ENCODE assay signal across 8 cellular contexts in the genomic region with DNA sequence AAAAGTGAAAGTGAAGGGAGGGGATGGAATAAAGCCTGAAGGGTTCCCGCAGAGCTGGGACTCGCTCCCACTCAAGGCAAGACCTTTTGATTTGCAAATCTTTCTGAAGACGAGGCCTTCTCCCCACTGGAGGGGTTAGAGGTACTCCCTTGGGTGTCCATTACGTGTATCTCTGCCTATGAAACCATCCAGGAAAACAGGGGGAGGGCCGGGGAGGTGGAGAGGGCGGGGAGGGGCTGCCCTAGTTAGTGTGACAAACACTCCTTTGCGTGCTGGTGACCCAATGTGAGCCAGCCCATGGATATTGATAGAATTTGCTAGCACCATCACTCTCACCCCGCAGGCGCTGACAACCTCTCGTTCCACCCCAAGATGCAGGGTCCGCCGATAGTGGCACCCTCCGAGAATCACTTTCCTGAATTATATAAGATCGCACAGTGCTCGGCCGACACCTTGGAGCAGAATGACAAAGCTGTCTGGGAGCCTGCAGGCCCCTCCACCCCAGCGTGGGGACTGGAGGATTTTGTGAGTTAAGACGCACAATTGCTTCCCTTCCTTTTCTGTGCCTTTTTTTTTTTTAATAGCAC.
DNase-seq lines count a peak whose midpoint lies in the region; ATAC-seq and TF ChIP-seq lines count a peak whose summit lies in the region.

No MANE protein-coding gene starts in this region.

- H3K9me3 Mint-ChIP-seq in naive thymus-derived CD8-positive, alpha-beta T cell: no peaks in the 10 kb centered on the region

- H3K4me3 Mint-ChIP-seq in naive thymus-derived CD8-positive, alpha-beta T cell: peak overlapping the region; percentile 85 to 95 (median 90)

- no peak overlapping the region for H3K9ac ChIP-seq in colonic mucosa (ENCODE audit: low read depth in 2 of 2, low read length in 2 of 2)

- peak overlapping the region; percentile 87 to 96 (median 93) for H3K27ac Mint-ChIP-seq in naive thymus-derived CD8-positive, alpha-beta T cell

- TF ChIP-seq POLR2A in GM18505 (IDR thresholded peaks at IDR 0.05; ENCODE audit: borderline replicate concordance, extremely low read depth, insufficient read depth, insufficient read length): no peak

- H3K4me3 ChIP-seq in cardiac muscle cell (no peak overlapping the region), colonic mucosa (peak overlapping the region; percentile 7)

- H3K27me3 Mint-ChIP-seq in naive thymus-derived CD8-positive, alpha-beta T cell: no peaks in the 10 kb centered on the region

- DNase-seq in cardiac muscle cell (ENCODE audit: low read depth in 1 of 2, low spot score in 1 of 2) (peak; percentile 23 to 73), Right ventricle myocardium inferior (ENCODE audit: missing footprints) (no peak), colonic mucosa (no peak), NCI-H1105 treated with DMSO at 0.1 percent for 48 hours (lab: John Stamatoyannopoulos, UW) (no peak)
- peak in 1 of 10 donors; percentile 5 for DNase-seq in naive thymus-derived CD8-positive, alpha-beta T cell
- no peak for DNase-seq in activated CD4-positive, CD25-positive, alpha-beta regulatory T cell (lab: John Stamatoyannopoulos, UW)

- peaks cover 25% of the 10 kb centered on the region for H3K4me1 ChIP-seq in cardiac muscle cell (ENCODE audit: low read depth)
- no peaks in the 10 kb centered on the region for H3K4me1 ChIP-seq in colonic mucosa

- no peaks in the 10 kb centered on the region for H3K36me3 ChIP-seq in cardiac muscle cell
- H3K36me3 ChIP-seq in colonic mucosa: no peaks in the 10 kb centered on the region

- ATAC-seq in Right ventricle myocardium inferior: no peak
- peak; percentile 34 to 47 for ATAC-seq in naive thymus-derived CD8-positive, alpha-beta T cell
- no peak for ATAC-seq in HG02678 (IDR thresholded peaks at IDR 0.05; ENCODE audit: unreplicated experiment)
- no peak for ATAC-seq in GM18505 (IDR thresholded peaks at IDR 0.05; ENCODE audit: unreplicated experiment)

- H3K27ac ChIP-seq in cardiac muscle cell (peak overlapping the region; percentile 54), colonic mucosa (no peak overlapping the region)

- H3K27me3 ChIP-seq in cardiac muscle cell (no peaks in the 10 kb centered on the region), colonic mucosa (no peaks in the 10 kb centered on the region)

- H3K4me1 Mint-ChIP-seq in naive thymus-derived CD8-positive, alpha-beta T cell: peaks cover 7 to 15% (median 11%) of the 10 kb centered on the region in 4 donors

- POLR2A ChIA-PET in naive thymus-derived CD8-positive, alpha-beta T cell (lab: Charles Lee): no interaction called here

- intact Hi-C loops in Right ventricle myocardium inferior (cut with DNase I) (no loop called here), colonic mucosa (cut with DNase I) (no loop called here)

- H3K36me3 Mint-ChIP-seq in naive thymus-derived CD8-positive, alpha-beta T cell: no peaks in the 10 kb centered on the region

- no peaks in the 10 kb centered on the region for H3K9me3 ChIP-seq in cardiac muscle cell (ENCODE audit: low read depth)
- H3K9me3 ChIP-seq in colonic mucosa: no peaks in the 10 kb centered on the region

- no peak for TF ChIP-seq CTCF in cardiac muscle cell (IDR thresholded peaks at IDR 0.05; ENCODE audit: low read depth, low read length)
- no peak for TF ChIP-seq CTCF in colonic mucosa (IDR thresholded peaks at IDR 0.05)

Comparison
In these comparisons a context has a peak if more than half of its experiments do, and no peak if none do; other contexts are left out.
1. DNase-seq: peak in cardiac muscle cell (2 of 2); none in Right ventricle myocardium inferior (single experiment), colonic mucosa (single experiment), NCI-H1105 treated with DMSO at 0.1 percent for 48 hours (single experiment) and activated CD4-positive, CD25-positive, alpha-beta regulatory T cell (0 of 4).
2. ATAC-seq: peak in naive thymus-derived CD8-positive, alpha-beta T cell (2 of 2); none in Right ventricle myocardium inferior (single experiment), HG02678 (single experiment) and GM18505 (single experiment).